ENCODE assay signal across 11 cellular contexts in the genomic region with DNA sequence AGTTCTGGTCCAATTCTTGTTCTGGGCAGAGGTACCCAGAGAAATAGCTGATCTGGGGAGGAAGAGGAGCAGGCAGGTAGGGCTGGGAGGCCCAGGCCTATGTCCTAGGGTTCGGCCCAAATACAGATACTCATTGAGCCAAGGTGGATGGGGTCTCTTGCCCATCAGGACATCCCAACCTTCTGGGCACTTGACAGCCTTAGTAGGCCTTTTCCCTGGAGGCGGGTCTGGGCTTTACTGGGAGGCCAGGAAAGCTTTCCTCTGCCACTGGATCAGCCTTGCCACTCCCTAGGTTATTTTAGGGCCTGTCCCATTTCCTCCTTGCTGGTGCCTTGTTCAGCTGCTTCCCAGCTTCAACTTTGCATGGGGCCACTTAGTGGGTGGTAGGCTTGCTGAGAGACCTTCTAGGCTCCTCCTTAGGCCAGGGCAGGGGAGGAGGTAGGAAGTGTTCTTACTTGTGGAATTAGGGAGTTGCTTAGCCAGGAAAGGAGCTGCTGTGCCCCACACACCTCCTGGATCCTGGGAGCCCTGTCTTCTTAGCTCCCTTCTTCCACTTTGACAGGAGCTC. TPM values are rescaled to one million over a fixed set of nuclear protein-coding genes. Genes with fewer than 3 reads are reported as not detected.
DNase-seq lines count a peak whose midpoint lies in the region; ATAC-seq and TF ChIP-seq lines count a peak whose summit lies in the region.
"Had no signal": no experiment of that assay in that cellular context is flagged by ENCODE, and none has a peak within 500 bp of the region (broad histone marks: within the 10 kb centered on the region; RNA-seq: fewer than 3 reads in every experiment).

No MANE protein-coding gene starts in this region.

- POLR2A ChIA-PET in activated naive CD8-positive, alpha-beta T cell treated with anti-CD3 and anti-CD28 coated beads, Interleukin-2, amount 10 ng/mL, durations not matched to agents 7 days and 5 days (lab: Charles Lee) = interaction anchor here (0.7 to 4.4 kb wide), 9 partner anchors 9 to 295 kb away, joined by 3 to 80 read pairs (median 5); a partner anchor contains a TSS

- no peaks in the 10 kb centered on the region for H3K9me3 Mint-ChIP-seq in stimulated activated naive CD8-positive, alpha-beta T cell treated with anti-CD3 and anti-CD28 coated beads, Interleukin-15, Interleukin-2, amounts not matched to agents 100 ng/mL and 50 ng/mL, for 24 hours
- H3K9me3 Mint-ChIP-seq in activated naive CD8-positive, alpha-beta T cell treated with anti-CD3 and anti-CD28 coated beads, Interleukin-2, amount 10 ng/mL, durations not matched to agents 7 days and 5 days = no peaks in the 10 kb centered on the region

- no peaks in the 10 kb centered on the region for H3K36me3 ChIP-seq in mucosa of descending colon (ENCODE audit: low read depth)
- H3K36me3 ChIP-seq in vagina = peaks cover 0 to 30% of the 10 kb centered on the region in 2 donors

- intact Hi-C loops in mucosa of descending colon (cut with DNase I, micrococcal nuclease) = no loop called here
- intact Hi-C loops in vagina (cut with DNase I) = no loop called here

- H3K4me1 ChIP-seq in mucosa of descending colon (ENCODE audit: low read depth) (peaks cover 20% of the 10 kb centered on the region), vagina (peaks cover 56% of the 10 kb centered on the region)

- no peak for TF ChIP-seq POLR2A in vagina (IDR thresholded peaks at IDR 0.05)

- TF ChIP-seq CTCF in mucosa of descending colon (IDR thresholded peaks at IDR 0.05) (no peak), vagina (IDR thresholded peaks at IDR 0.05) (no peak)

- ATAC-seq in stimulated activated naive CD8-positive, alpha-beta T cell treated with anti-CD3 and anti-CD28 coated beads, Interleukin-15, Interleukin-2, amounts not matched to agents 100 U/mL and 50 U/mL, for 24 hours = no peak
- no peak for ATAC-seq in activated naive CD8-positive, alpha-beta T cell treated with anti-CD3 and anti-CD28 coated beads, Interleukin-2, amount 10 ng/mL, durations not matched to agents 7 days and 5 days (ENCODE audit: low read depth)
- ATAC-seq in mucosa of descending colon (peak; percentile 44), HG02678 (IDR thresholded peaks at IDR 0.05; ENCODE audit: unreplicated experiment) (no peak), HG03025 (IDR thresholded peaks at IDR 0.05; ENCODE audit: low FRiP score, unreplicated experiment) (no peak)

- peak overlapping the region; percentile 24 for H3K4me3 Mint-ChIP-seq in stimulated activated naive CD8-positive, alpha-beta T cell treated with anti-CD3 and anti-CD28 coated beads, Interleukin-15, Interleukin-2, amounts not matched to agents 100 ng/mL and 50 ng/mL, for 24 hours
- peak overlapping the region; percentile 74 for H3K4me3 Mint-ChIP-seq in activated naive CD8-positive, alpha-beta T cell treated with anti-CD3 and anti-CD28 coated beads, Interleukin-2, amount 10 ng/mL, durations not matched to agents 7 days and 5 days

- peaks cover 18% of the 10 kb centered on the region for H3K36me3 Mint-ChIP-seq in stimulated activated naive CD8-positive, alpha-beta T cell treated with anti-CD3 and anti-CD28 coated beads, Interleukin-15, Interleukin-2, amounts not matched to agents 100 ng/mL and 50 ng/mL, for 24 hours (ENCODE audit: low read depth)
- H3K36me3 Mint-ChIP-seq in activated naive CD8-positive, alpha-beta T cell treated with anti-CD3 and anti-CD28 coated beads, Interleukin-2, amount 10 ng/mL, durations not matched to agents 7 days and 5 days = peaks cover 30% of the 10 kb centered on the region

- no peaks in the 10 kb centered on the region for H3K9me3 ChIP-seq in mucosa of descending colon
- no peaks in the 10 kb centered on the region for H3K9me3 ChIP-seq in vagina

- peak overlapping the region; percentile 5 for H3K27ac ChIP-seq in vagina

- no peak overlapping the region for H3K4me3 ChIP-seq in mucosa of descending colon
- no peak overlapping the region for H3K4me3 ChIP-seq in vagina

- H3K4me1 Mint-ChIP-seq in stimulated activated naive CD8-positive, alpha-beta T cell treated with anti-CD3 and anti-CD28 coated beads, Interleukin-15, Interleukin-2, amounts not matched to agents 100 ng/mL and 50 ng/mL, for 24 hours (ENCODE audit: low read depth) = peaks cover 80% of the 10 kb centered on the region
- peaks cover 61% of the 10 kb centered on the region for H3K4me1 Mint-ChIP-seq in activated naive CD8-positive, alpha-beta T cell treated with anti-CD3 and anti-CD28 coated beads, Interleukin-2, amount 10 ng/mL, durations not matched to agents 7 days and 5 days

- peak overlapping the region; percentile 82 for H3K27ac Mint-ChIP-seq in stimulated activated naive CD8-positive, alpha-beta T cell treated with anti-CD3 and anti-CD28 coated beads, Interleukin-15, Interleukin-2, amounts not matched to agents 100 ng/mL and 50 ng/mL, for 24 hours
- H3K27ac Mint-ChIP-seq in activated naive CD8-positive, alpha-beta T cell treated with anti-CD3 and anti-CD28 coated beads, Interleukin-2, amount 10 ng/mL, durations not matched to agents 7 days and 5 days = peak overlapping the region; percentile 84

- DNase-seq in stimulated activated naive CD8-positive, alpha-beta T cell treated with anti-CD3 and anti-CD28 coated beads, Interleukin-15, Interleukin-2, amounts not matched to agents 100 U/mL and 50 U/mL, for 24 hours = no peak
- no peak for DNase-seq in activated naive CD8-positive, alpha-beta T cell treated with anti-CD3 and anti-CD28 coated beads, Interleukin-2, amount 10 ng/mL, durations not matched to agents 7 days and 5 days
- DNase-seq in mucosa of descending colon (peak in 2 of 3 donors; percentile 13 to 39), vagina (ENCODE audit: extremely low spot score in 2 of 2) (no peak), COLO668 (lab: John Stamatoyannopoulos, UW; ENCODE audit: unreplicated experiment) (no peak)
- DNase-seq: erythroblast, NCI-H187 had no signal

- no peaks in the 10 kb centered on the region for H3K27me3 ChIP-seq in vagina

- no peaks in the 10 kb centered on the region for H3K27me3 Mint-ChIP-seq in stimulated activated naive CD8-positive, alpha-beta T cell treated with anti-CD3 and anti-CD28 coated beads, Interleukin-15, Interleukin-2, amounts not matched to agents 100 ng/mL and 50 ng/mL, for 24 hours
- no peaks in the 10 kb centered on the region for H3K27me3 Mint-ChIP-seq in activated naive CD8-positive, alpha-beta T cell treated with anti-CD3 and anti-CD28 coated beads, Interleukin-2, amount 10 ng/mL, durations not matched to agents 7 days and 5 days

RNA-seq across cellular contexts. Expression of a gene that starts 9.7 kb away (rescaled TPM):
- 10 to 100 TPM; 49.3 to 49.8 TPM for total RNA-seq in activated naive CD8-positive, alpha-beta T cell treated with anti-CD3 and anti-CD28 coated beads, Interleukin-2, amount 10 ng/mL, durations not matched to agents 7 days and 5 days
- total RNA-seq in mucosa of descending colon = 10 to 100 TPM; 53.2 to 73.6 (median 59.1) TPM
- 66.8 TPM for total RNA-seq in vagina

RNA-seq across cellular contexts. Expression of a gene that starts 26.1 kb away (rescaled TPM):
- total RNA-seq in activated naive CD8-positive, alpha-beta T cell treated with anti-CD3 and anti-CD28 coated beads, Interleukin-2, amount 10 ng/mL, durations not matched to agents 7 days and 5 days = 1 to 10 TPM; 1.4 to 2.2 TPM
- total RNA-seq in mucosa of descending colon (under 1 TPM; 0.14 to 0.61 (median 0.22) TPM), vagina (not detected)
- total RNA-seq: HT-29 had no signal

Comparison
In these comparisons a context has a peak if more than half of its experiments do, and no peak if none do; other contexts are left out.
1. DNase-seq: peak in mucosa of descending colon (2 of 3); none in stimulated activated naive CD8-positive, alpha-beta T cell treated with anti-CD3 and anti-CD28 coated beads, Interleukin-15, Interleukin-2, amounts not matched to agents 100 U/mL and 50 U/mL, for 24 hours (single experiment), activated naive CD8-positive, alpha-beta T cell treated with anti-CD3 and anti-CD28 coated beads, Interleukin-2, amount 10 ng/mL, durations not matched to agents 7 days and 5 days (single experiment), vagina (0 of 2) and COLO668 (single experiment).